In genomic region chr10:85557077-85557476, GRCh38 we compare ENCODE assay signal across 18 cellular contexts.
A peak's percentile ranks its signal among the peaks of the same experiment; 100 is the strongest.
DNase-seq lines count a peak whose midpoint lies in the region; ATAC-seq and TF ChIP-seq lines count a peak whose summit lies in the region.
"Had no signal": no experiment of that assay in that cellular context is flagged by ENCODE, and none has a peak within 500 bp of the region (broad histone marks: within the 10 kb centered on the region; RNA-seq: fewer than 3 reads in every experiment).

No MANE protein-coding gene starts in this region.

- H2BK15ac ChIP-seq in mesenchymal stem cell (ENCODE audit: low read depth, poor library complexity, severe bottlenecking), result no peak overlapping the region

- H3K18ac ChIP-seq in mesenchymal stem cell (ENCODE audit: low read depth in 1 of 2, low read length in 2 of 2), result no peak overlapping the region

- no peak overlapping the region for H2BK12ac ChIP-seq in mesenchymal stem cell (ENCODE audit: low read length in 2 of 2)

- H2BK5ac ChIP-seq in mesenchymal stem cell (ENCODE audit: low read depth, low read length, poor library complexity, severe bottlenecking), result no peak overlapping the region

- H3K27ac ChIP-seq in mesenchymal stem cell (ENCODE audit: low read length, poor library complexity, severe bottlenecking) (no peak overlapping the region), Peyer's patch (no peak overlapping the region)
- H3K27ac ChIP-seq: SJSA1 had no signal

- no peak overlapping the region for H3K14ac ChIP-seq in mesenchymal stem cell (ENCODE audit: low read length in 2 of 2)

- whole genome bisulfite sequencing in mesenchymal stem cell, result 27% methylated on average over 2 of the region's 2 CpGs

- no peak overlapping the region for H4K8ac ChIP-seq in mesenchymal stem cell (ENCODE audit: low read length)

- H3K79me1 ChIP-seq in mesenchymal stem cell (replicated peaks; ENCODE audit: low read length, poor library complexity, severe bottlenecking), result no peaks in the 10 kb centered on the region

- H3K27me3 ChIP-seq in mesenchymal stem cell (ENCODE audit: control insufficient read depth in 1 of 2, insufficient read depth in 1 of 2, low read length in 2 of 2), result no peaks in the 10 kb centered on the region
- H3K27me3 ChIP-seq in Peyer's patch, result no peaks in the 10 kb centered on the region
- H3K27me3 ChIP-seq: SJSA1 had no signal

- no peak overlapping the region for H3K4me2 ChIP-seq in mesenchymal stem cell (ENCODE audit: low read length, poor library complexity, severe bottlenecking)

- no peak overlapping the region for H2AK5ac ChIP-seq in mesenchymal stem cell (ENCODE audit: low read length, severe bottlenecking)

- no peak overlapping the region for H2BK120ac ChIP-seq in mesenchymal stem cell (ENCODE audit: low read depth, low read length)

- no peak overlapping the region for H3K4me3 ChIP-seq in cardiac fibroblast (replicated peaks in 1 of 2; ENCODE audit: low read depth in 2 of 2, low read length in 2 of 2)
- H3K4me3 ChIP-seq in mesenchymal stem cell (ENCODE audit: insufficient read depth in 1 of 2, low read depth in 1 of 2, low read length in 2 of 2), result no peak overlapping the region
- H3K4me3 ChIP-seq in Peyer's patch, result no peak overlapping the region
- H3K4me3 ChIP-seq: SJSA1 had no signal

- no peak overlapping the region for H3K9ac ChIP-seq in mesenchymal stem cell (ENCODE audit: low read length)

- DNase-seq in HPDE6-E6E7 (ENCODE audit: extremely low spot score), result peak; percentile 34
- peak; percentile 88 for DNase-seq in NOMO-1 treated with dmso at 0.1 percent for 144 hours (lab: John Stamatoyannopoulos, UW; ENCODE audit: unreplicated experiment)
- peak; percentile 5 to 9 for DNase-seq in cardiac fibroblast (ENCODE audit: low read depth in 2 of 2)
- DNase-seq in mesenchymal stem cell, result peak; percentile 92
- no peak for DNase-seq in HUDEP-2 (lab: John Stamatoyannopoulos, UW; ENCODE audit: unreplicated experiment in 76 of 76)
- no peak for DNase-seq in Peyer's patch
- DNase-seq: activated CD4-positive, CD25-positive, alpha-beta regulatory T cell treated with anti-CD3 and anti-CD28 coated beads, Interleukin-2, amount 50 U/mL, for 72 hours; CD8-positive, alpha-beta T cell; left ventricle myocardium superior; NCI-H2081; NCI-H510A; right cardiac atrium; T-helper 9 cell had no signal

- TF ChIP-seq CTCF in cardiac fibroblast (IDR thresholded peaks at IDR 0.05; ENCODE audit: low read depth, low read length), result no peak
- TF ChIP-seq CTCF in Peyer's patch (IDR thresholded peaks at IDR 0.05), result no peak

- H3K4me1 ChIP-seq in mesenchymal stem cell (ENCODE audit: control insufficient read depth, insufficient read depth, low read depth, low read length) (no peaks in the 10 kb centered on the region), Peyer's patch (no peaks in the 10 kb centered on the region)
- H3K4me1 ChIP-seq: SJSA1 had no signal

- H3K4ac ChIP-seq in mesenchymal stem cell (ENCODE audit: low read depth in 1 of 2, low read length in 2 of 2), result no peak overlapping the region

- no peak overlapping the region for H2AFZ ChIP-seq in mesenchymal stem cell (ENCODE audit: low read depth, low read length)

- no peak for TF ChIP-seq POLR2A in Peyer's patch (IDR thresholded peaks at IDR 0.05)

- H3K9me3 ChIP-seq in mesenchymal stem cell (ENCODE audit: control insufficient read depth, low read length), result no peaks in the 10 kb centered on the region
- H3K9me3 ChIP-seq in Peyer's patch, result no peaks in the 10 kb centered on the region
- H3K9me3 ChIP-seq: SJSA1 had no signal

- H3K23ac ChIP-seq in mesenchymal stem cell (ENCODE audit: low read length in 2 of 2), result no peak overlapping the region

- no peak overlapping the region for H4K91ac ChIP-seq in mesenchymal stem cell (ENCODE audit: low read length)

- no peak for ATAC-seq in activated CD4-positive, CD25-positive, alpha-beta regulatory T cell treated with anti-CD3 and anti-CD28 coated beads, Interleukin-2, amount 50 U/mL, for 24 hours
- no peak for ATAC-seq in GM21390 (IDR thresholded peaks at IDR 0.05; ENCODE audit: unreplicated experiment)
- ATAC-seq: CD8-positive, alpha-beta T cell; esophagus mucosa; left ventricle myocardium superior; stimulated activated memory B cell treated with anti-CD40 and anti-IgM and Interleukin-4, amounts not matched to agents 10 μg/mL and 1 μg/mL and 100 μg/mL, for 72 hours had no signal

- H3K36me3 ChIP-seq in mesenchymal stem cell (ENCODE audit: control insufficient read depth in 1 of 2, insufficient read depth in 2 of 2, low read depth in 1 of 2, low read length in 2 of 2) (no peaks in the 10 kb centered on the region), Peyer's patch (no peaks in the 10 kb centered on the region)
- H3K36me3 ChIP-seq: SJSA1 had no signal

Comparison
In these comparisons a context has a peak if more than half of its experiments do, and no peak if none do; other contexts are left out.
1. DNase-seq: peak in HPDE6-E6E7 (single experiment), NOMO-1 treated with dmso at 0.1 percent for 144 hours (single experiment), cardiac fibroblast (2 of 2) and mesenchymal stem cell (single experiment); none in HUDEP-2 (0 of 76) and Peyer's patch (0 of 3).